Comparison of ENCODE assay signal across 12 cellular contexts in genomic region chr2:46963961-46964673, GRCh38. TPM values are rescaled to one million over a fixed set of nuclear protein-coding genes. Genes with fewer than 3 reads are reported as not detected.
DNase-seq lines count a peak whose midpoint lies in the region; ATAC-seq and TF ChIP-seq lines count a peak whose summit lies in the region.
"Had no signal": no experiment of that assay in that cellular context is flagged by ENCODE, and none has a peak within 500 bp of the region (broad histone marks: within the 10 kb centered on the region; RNA-seq: fewer than 3 reads in every experiment).

No MANE protein-coding gene starts in this region.

- H3K27me3 Mint-ChIP-seq in natural killer cell treated with Interleukin-12 subunit alpha and Interleukin-12 subunit beta and Interleukin-15 and Interleukin-18, amount 100 ng/mL, for 72 hours, result no peaks in the 10 kb centered on the region

- no peak for TF ChIP-seq POLR2A in breast epithelium (IDR thresholded peaks at IDR 0.05)

- intact Hi-C loops in breast epithelium (cut with DNase I; ENCODE audit: low total_unique reads), result no loop called here

- peaks cover 16 to 21% of the 10 kb centered on the region in 2 donors for H3K4me1 Mint-ChIP-seq in natural killer cell treated with Interleukin-12 subunit alpha and Interleukin-12 subunit beta and Interleukin-15 and Interleukin-18, amount 100 ng/mL, for 72 hours (ENCODE audit: low read depth in 2 of 2)

- DNase-seq in HT1080 (ENCODE audit: low read depth), result peak; percentile 32
- no peak for DNase-seq in breast epithelium (ENCODE audit: low spot score in 2 of 2)
- DNase-seq in natural killer cell treated with Interleukin-12 subunit alpha and Interleukin-12 subunit beta and Interleukin-15 and Interleukin-18, amount 100 ng/mL, for 72 hours (ENCODE audit: low spot score), result no peak
- no peak for DNase-seq in NCI-H1436 (lab: John Stamatoyannopoulos, UW)
- DNase-seq in islet precursor cell, result no peak
- no peak for DNase-seq in OCI-M2 (lab: John Stamatoyannopoulos, UW; ENCODE audit: unreplicated experiment)
- DNase-seq: NCI-H510A treated with DMSO at 0.1 percent for 48 hours; SK-N-SH; stimulated activated CD4-positive, alpha-beta T cell treated with anti-CD3 and anti-CD28 coated beads, Interleukin-4, amount 100 ng/mL, for 4 hours had no signal

- no peak overlapping the region for H3K4me3 ChIP-seq in ACC112 (ENCODE audit: low read depth, low read length)
- no peak overlapping the region for H3K4me3 ChIP-seq in breast epithelium

- TF ChIP-seq CTCF in breast epithelium (IDR thresholded peaks at IDR 0.05), result no peak

- no peaks in the 10 kb centered on the region for H3K36me3 Mint-ChIP-seq in natural killer cell treated with Interleukin-12 subunit alpha and Interleukin-12 subunit beta and Interleukin-15 and Interleukin-18, amount 100 ng/mL, for 72 hours

- H3K27me3 ChIP-seq in ACC112 (ENCODE audit: insufficient read depth, low read length), result no peaks in the 10 kb centered on the region
- no peaks in the 10 kb centered on the region for H3K27me3 ChIP-seq in breast epithelium

- H3K27ac ChIP-seq in ACC112 (ENCODE audit: low read depth, low read length) (peak overlapping the region; percentile 97), breast epithelium (peak overlapping the region; percentile 91 to 92)
- H3K27ac ChIP-seq: KMS-11 had no signal

- H3K9me3 Mint-ChIP-seq in natural killer cell treated with Interleukin-12 subunit alpha and Interleukin-12 subunit beta and Interleukin-15 and Interleukin-18, amount 100 ng/mL, for 72 hours, result no peaks in the 10 kb centered on the region

- H2AFZ ChIP-seq in ACC112 (ENCODE audit: low read length, unreplicated experiment), result no peak overlapping the region

- H3K4me3 Mint-ChIP-seq in natural killer cell treated with Interleukin-12 subunit alpha and Interleukin-12 subunit beta and Interleukin-15 and Interleukin-18, amount 100 ng/mL, for 72 hours, result no peak overlapping the region

- peaks cover 13% of the 10 kb centered on the region for H3K79me2 ChIP-seq in ACC112 (ENCODE audit: control insufficient read depth, insufficient read depth, low read length, unreplicated experiment)

- no peak for ATAC-seq in natural killer cell treated with Interleukin-12 subunit alpha and Interleukin-12 subunit beta and Interleukin-15 and Interleukin-18, amount 100 ng/mL, for 72 hours
- no peak for ATAC-seq in GM21367 (IDR thresholded peaks at IDR 0.05; ENCODE audit: unreplicated experiment)

- H3K36me3 ChIP-seq in ACC112 (ENCODE audit: insufficient read depth, low read length) (0 out of 2 replicates have a peak, but pooled peaks cover 3% of the 10 kb centered on the region), breast epithelium (no peaks in the 10 kb centered on the region)

- peak overlapping the region; percentile 19 to 76 for H3K27ac Mint-ChIP-seq in natural killer cell treated with Interleukin-12 subunit alpha and Interleukin-12 subunit beta and Interleukin-15 and Interleukin-18, amount 100 ng/mL, for 72 hours

- H3K4me1 ChIP-seq in ACC112 (ENCODE audit: control insufficient read depth, insufficient read depth, low read length, unreplicated experiment), result peaks cover 46% of the 10 kb centered on the region
- peaks cover 11 to 16% of the 10 kb centered on the region in 2 donors for H3K4me1 ChIP-seq in breast epithelium

- no peaks in the 10 kb centered on the region for H3K9me3 ChIP-seq in breast epithelium
- H3K9me3 ChIP-seq: SK-N-SH had no signal

RNA-seq across cellular contexts. Expression of gene TTC7A, which starts 23.1 kb away (rescaled TPM):
- total RNA-seq in HT1080 (2014; rRNA removed; shearing (Covaris generic)), result 11.2 and 12.1 TPM in 2 replicates
- polyA plus RNA-seq in HT1080 (2015; cell fraction: cytosol; rRNA removed), result 12.1 and 12.2 TPM in 2 replicates
- polyA plus RNA-seq in HT1080 (2015; cell fraction: nucleus; rRNA removed), result 28.9 and 30.5 TPM in 2 replicates
- 10 to 100 TPM; 26.9 to 32.8 (median 31.0) TPM for total RNA-seq in breast epithelium
- 10 to 100 TPM; 52.5 to 68.6 TPM for total RNA-seq in natural killer cell treated with Interleukin-12 subunit alpha and Interleukin-12 subunit beta and Interleukin-15 and Interleukin-18, amount 100 ng/mL, for 72 hours

RNA-seq across cellular contexts. Expression of gene MCFD2, which starts 48.5 kb away (rescaled TPM):
- 276 and 350 TPM in 2 replicates for total RNA-seq in HT1080 (2014; rRNA removed; shearing (Covaris generic))
- polyA plus RNA-seq in HT1080 (2015; cell fraction: cytosol; rRNA removed), result 248 and 280 TPM in 2 replicates
- 207 and 225 TPM in 2 replicates for polyA plus RNA-seq in HT1080 (2015; cell fraction: nucleus; rRNA removed)
- 10 to 100 TPM; 83.0 to 94.8 (median 89.8) TPM for total RNA-seq in breast epithelium
- 10 to 100 TPM; 38.4 to 45.1 TPM for total RNA-seq in natural killer cell treated with Interleukin-12 subunit alpha and Interleukin-12 subunit beta and Interleukin-15 and Interleukin-18, amount 100 ng/mL, for 72 hours
